8 cellular contexts compared by ENCODE assay signal in genomic region chr19:49849433-49850220, GRCh38. TPM values are rescaled to one million over a fixed set of nuclear protein-coding genes. Genes with fewer than 3 reads are reported as not detected.
DNase-seq lines count a peak whose midpoint lies in the region; ATAC-seq and TF ChIP-seq lines count a peak whose summit lies in the region.

No MANE protein-coding gene starts in this region.

- CTCF ChIA-PET in Panc1 (lab: Charles Lee), result no interaction called here

- H3K9me3 ChIP-seq in Panc1 (ENCODE audit: control insufficient read depth, insufficient read depth, low read depth, low read length) (no peaks in the 10 kb centered on the region), esophagus muscularis mucosa (no peaks in the 10 kb centered on the region)

- TSS peak; percentile 59 for BruUV-seq in Panc1 (replicated peaks; lab: Mats Ljungman, UMichigan)

- in situ Hi-C loops in Panc1 (cut with HindIII; ENCODE audit: low pct_unique_long_range_greater_than_20kb, low sequenced_read_pairs), result no loop called here

- H3K27ac ChIP-seq in Panc1 (ENCODE audit: low read length) (peak overlapping the region; percentile 86), esophagus muscularis mucosa (replicated peaks in 1 of 4) (peak overlapping the region; percentile 96 to 100 (median 98))

- peaks cover 6% of the 10 kb centered on the region for H3K9me3 Mint-ChIP-seq in progenitor cell of endocrine pancreas (ENCODE audit: low read depth)

- H3K4me1 ChIP-seq in Panc1 (ENCODE audit: control insufficient read depth, insufficient read depth, low read length) (peaks cover 13% of the 10 kb centered on the region), esophagus muscularis mucosa (peaks cover 27 to 42% (median 36%) of the 10 kb centered on the region in 4 donors)

- peak overlapping the region; percentile 98 for H3K27ac Mint-ChIP-seq in progenitor cell of endocrine pancreas

- H3K36me3 Mint-ChIP-seq in progenitor cell of endocrine pancreas (ENCODE audit: insufficient read depth), result peaks cover 19% of the 10 kb centered on the region

- H3K4me3 ChIP-seq in GM08714 (ENCODE audit: low read length) (peak overlapping the region; percentile 64; the same call in 1 of the 2 replicates), Panc1 (ENCODE audit: low read depth in 2 of 2, low read length in 2 of 2) (peak overlapping the region; percentile 58 to 73), esophagus muscularis mucosa (peak overlapping the region; percentile 84 to 97 (median 86))

- intact Hi-C loops in Panc1 (cut with micrococcal nuclease; ENCODE audit: unreplicated experiment), result no loop called here
- intact Hi-C loops in esophagus muscularis mucosa (cut with DNase I), result loop anchor here (5.0 kb wide), 1 partner anchor 32 kb away; the partner anchor contains the start of gene MED25

- H3K36me3 ChIP-seq in Panc1 (ENCODE audit: control insufficient read depth, insufficient read depth, low read length) (no peaks in the 10 kb centered on the region), esophagus muscularis mucosa (peaks cover 0 to 6% (median 5%) of the 10 kb centered on the region in 4 donors)

- ATAC-seq in Panc1, result no peak
- ATAC-seq in HG03520 (IDR thresholded peaks at IDR 0.05; ENCODE audit: unreplicated experiment), result no peak

- H3K27me3 ChIP-seq in Panc1 (ENCODE audit: control insufficient read depth, insufficient read depth, low read length), result no peaks in the 10 kb centered on the region
- H3K27me3 ChIP-seq in esophagus muscularis mucosa, result no peaks in the 10 kb centered on the region

- no peak for TF ChIP-seq EP300 in esophagus muscularis mucosa (IDR thresholded peaks at IDR 0.05)

- TF ChIP-seq POLR2A in esophagus muscularis mucosa (IDR thresholded peaks at IDR 0.05; ENCODE audit: low read depth), result no peak

- H3K27me3 Mint-ChIP-seq in progenitor cell of endocrine pancreas, result no peaks in the 10 kb centered on the region

- peaks cover 28% of the 10 kb centered on the region for H3K4me1 Mint-ChIP-seq in progenitor cell of endocrine pancreas (ENCODE audit: low read depth)

- 89% methylated on average over 13 of the region's 15 CpGs for WGBS in esophagus muscularis mucosa

- POLR2A ChIA-PET in Panc1 (lab: Charles Lee), result no interaction called here

- DNase-seq in Panc1 (ENCODE audit: low read depth, low spot score) (no peak), esophagus muscularis mucosa (ENCODE audit: extremely low spot score) (no peak), progenitor cell of endocrine pancreas (ENCODE audit: low spot score, unreplicated experiment) (no peak), NCI-H1436 (lab: John Stamatoyannopoulos, UW) (no peak), COLO668 (lab: John Stamatoyannopoulos, UW; ENCODE audit: unreplicated experiment) (no peak)
- DNase-seq in stimulated activated CD4-positive, alpha-beta T cell treated with anti-CD3 and anti-CD28 coated beads, Interleukin-1b, Interleukin-23, amount 100 ng/mL, for 48 hours, result no peak

- H3K4me3 Mint-ChIP-seq in progenitor cell of endocrine pancreas (ENCODE audit: low read depth), result peak overlapping the region; percentile 87

- no peak for TF ChIP-seq CTCF in Panc1 (IDR thresholded peaks at IDR 0.05)
- no peak for TF ChIP-seq CTCF in esophagus muscularis mucosa (IDR thresholded peaks at IDR 0.05)
- TF ChIP-seq CTCF in progenitor cell of endocrine pancreas (IDR thresholded peaks at IDR 0.05; ENCODE audit: unreplicated experiment), result no peak

RNA-seq across cellular contexts. Expression of gene PTOV1, which starts 1.3 kb away (rescaled TPM):
- total RNA-seq in Panc1 (2021; ENCODE audit: unreplicated experiment) (114 TPM), esophagus muscularis mucosa (100 to 1,000 TPM in 1 of 4 donors, 10 to 100 TPM in 3; 60.5 to 102 (median 84.4) TPM), progenitor cell of endocrine pancreas (518 and 564 TPM in 2 replicates)
- polyA plus RNA-seq in Panc1 (2012; ENCODE audit: insufficient read length), result 273 TPM

RNA-seq across cellular contexts. Expression of gene PNKP, which starts 17.7 kb away (rescaled TPM):
- total RNA-seq in Panc1 (2021; ENCODE audit: unreplicated experiment) (76.7 TPM), esophagus muscularis mucosa (10 to 100 TPM; 21.4 to 43.7 (median 27.8) TPM), progenitor cell of endocrine pancreas (137 and 144 TPM in 2 replicates)
- polyA plus RNA-seq in Panc1 (2012; ENCODE audit: insufficient read length), result 59.6 TPM

RNA-seq across cellular contexts. Expression of gene AKT1S1, which starts 27.5 kb away (rescaled TPM):
- total RNA-seq in Panc1 (2021; ENCODE audit: unreplicated experiment) (92.8 TPM), esophagus muscularis mucosa (10 to 100 TPM; 15.4 to 30.6 (median 21.9) TPM), progenitor cell of endocrine pancreas (41.5 and 48.8 TPM in 2 replicates)
- polyA plus RNA-seq in Panc1 (2012; ENCODE audit: insufficient read length), result 112 TPM

RNA-seq across cellular contexts. Expression of gene TBC1D17, which starts 27.9 kb away (rescaled TPM):
- total RNA-seq in Panc1 (2021; ENCODE audit: unreplicated experiment), result 43.2 TPM
- polyA plus RNA-seq in Panc1 (2012; ENCODE audit: insufficient read length), result 68.0 TPM
- total RNA-seq in esophagus muscularis mucosa, result 10 to 100 TPM; 35.1 to 60.9 (median 44.0) TPM
- total RNA-seq in progenitor cell of endocrine pancreas, result 44.6 and 45.4 TPM in 2 replicates

RNA-seq across cellular contexts. Expression of gene MED25, which starts 31.5 kb away (rescaled TPM):
- total RNA-seq in Panc1 (2021; ENCODE audit: unreplicated experiment), result 52.4 TPM
- polyA plus RNA-seq in Panc1 (2012; ENCODE audit: insufficient read length), result 55.5 TPM
- total RNA-seq in esophagus muscularis mucosa, result 10 to 100 TPM; 22.5 to 36.0 (median 34.1) TPM
- 136 and 141 TPM in 2 replicates for total RNA-seq in progenitor cell of endocrine pancreas
